ENCODE assay signal across 8 cellular contexts in genomic region chr1:202615501-202616354, GRCh38.
DNase-seq lines count a peak whose midpoint lies in the region; ATAC-seq and TF ChIP-seq lines count a peak whose summit lies in the region.

No MANE protein-coding gene starts in this region.

- peaks cover 60% of the 10 kb centered on the region for H3K27me3 Mint-ChIP-seq in T-helper 17 cell

- TF ChIP-seq POLR2A in transverse colon (IDR thresholded peaks at IDR 0.05): no peak

- WGBS in right cardiac atrium: 27% methylated on average over 11 of the region's 11 CpGs
- 41 to 53% methylated on average over 3 to 11 of the region's 11 CpGs for WGBS in transverse colon (ENCODE audit: low coverage in 1 of 2), 2 donors

- H3K27ac Mint-ChIP-seq in T-helper 17 cell: no peak overlapping the region

- in situ Hi-C loops in transverse colon (cut with MboI; ENCODE audit: low pct_ligation_motif_present in 1 of 4, low pct_unique_long_range_greater_than_20kb in 1 of 4, low sequenced_read_pairs in 3 of 4): loop anchor here in 2 of 4 donors (25.0 kb wide), 1 partner anchor 128 kb away; no protein-coding TSS in a partner anchor

- H3K9me3 ChIP-seq in T-helper 17 cell (ENCODE audit: control insufficient read depth, low read length, poor library complexity, severe bottlenecking): no peaks in the 10 kb centered on the region
- H3K9me3 ChIP-seq in right cardiac atrium (ENCODE audit: control insufficient read depth, low read length): no peaks in the 10 kb centered on the region
- H3K9me3 ChIP-seq in transverse colon: no peaks in the 10 kb centered on the region

- peaks cover 12% of the 10 kb centered on the region for H3K36me3 Mint-ChIP-seq in T-helper 17 cell (ENCODE audit: low read depth)

- DNase-seq in Ammon's horn (ENCODE audit: low spot score) (peak; percentile 64), T-helper 17 cell (no peak), right cardiac atrium (peak in 2 of 3 donors; percentile 75 to 79), transverse colon (peak; percentile 28), cerebellum (ENCODE audit: low spot score) (no peak), NCI-H1105 treated with DMSO at 0.1 percent for 48 hours (lab: John Stamatoyannopoulos, UW) (no peak)

- H3K27me3 ChIP-seq in right cardiac atrium (ENCODE audit: control insufficient read depth, insufficient read depth) (no peaks in the 10 kb centered on the region), transverse colon (no peaks in the 10 kb centered on the region)

- TF ChIP-seq CTCF in transverse colon (IDR thresholded peaks at IDR 0.05): no peak

- H3K27ac ChIP-seq in right cardiac atrium (ENCODE audit: low read length) (peak overlapping the region; percentile 95), transverse colon (peak overlapping the region; percentile 37 to 63 (median 50))

- intact Hi-C loops in right cardiac atrium (cut with DNase I) (no loop called here), transverse colon (cut with DNase I; ENCODE audit: low total_unique reads) (no loop called here)

- TF ChIP-seq EP300 in transverse colon (IDR thresholded peaks at IDR 0.05; ENCODE audit: low read depth): no peak

- H3K4me3 ChIP-seq in right cardiac atrium (ENCODE audit: low read length) (no peak overlapping the region), transverse colon (no peak overlapping the region)

- peaks cover 19% of the 10 kb centered on the region for H3K4me1 ChIP-seq in right cardiac atrium (ENCODE audit: control insufficient read depth, insufficient read depth, low read length)
- H3K4me1 ChIP-seq in transverse colon: peaks cover 18 to 35% (median 28%) of the 10 kb centered on the region in 4 donors

- ATAC-seq in GM19324 (IDR thresholded peaks at IDR 0.05; ENCODE audit: low FRiP score, unreplicated experiment) (peak; percentile 68), HG03159 (IDR thresholded peaks at IDR 0.05; ENCODE audit: unreplicated experiment) (peak; percentile 63), T-helper 17 cell (peak; percentile 64), right cardiac atrium (peak; percentile 62 to 70)

- peak overlapping the region; percentile 74 for H3K4me3 Mint-ChIP-seq in T-helper 17 cell

- peaks cover 20% of the 10 kb centered on the region for H3K4me1 Mint-ChIP-seq in T-helper 17 cell

- no peaks in the 10 kb centered on the region for H3K36me3 ChIP-seq in transverse colon

Comparison
In these comparisons a context has a peak if more than half of its experiments do, and no peak if none do; other contexts are left out.
1. DNase-seq: peak in Ammon's horn (single experiment), right cardiac atrium (2 of 3) and transverse colon (single experiment); none in T-helper 17 cell (0 of 3), cerebellum (single experiment) and NCI-H1105 treated with DMSO at 0.1 percent for 48 hours (single experiment).
2. Peak in every context shown above with its lines, with median percentiles within 50 percentile points of each other: ATAC-seq.